ENCODE assay signal across 1 cellular context in the genomic region with DNA sequence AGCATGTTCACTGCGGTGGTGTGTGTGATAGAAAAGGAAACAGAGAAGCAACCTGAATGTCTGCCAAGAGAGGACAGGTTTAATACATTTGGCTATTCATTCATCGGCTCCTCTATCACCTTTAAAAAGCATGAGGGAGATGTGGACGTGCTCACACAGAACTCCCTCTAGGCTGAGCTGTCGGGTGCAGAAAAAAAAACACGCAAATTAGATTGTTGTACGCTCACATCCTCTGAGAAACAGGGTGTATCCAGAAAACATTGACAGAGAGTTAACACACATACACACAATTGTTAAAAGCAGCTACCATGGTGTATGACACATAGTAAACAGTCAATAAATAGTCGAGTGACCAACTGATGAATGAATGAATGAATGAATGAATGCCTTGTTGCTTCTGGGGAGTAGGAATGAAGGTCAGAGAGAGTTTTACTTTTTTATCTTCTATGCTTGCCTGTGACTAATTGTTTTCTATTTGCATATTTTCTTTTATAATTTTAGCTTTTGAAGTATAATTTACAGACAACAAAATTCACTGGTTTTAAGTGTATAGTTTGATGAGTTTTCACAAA.
TF ChIP-seq lines count a peak whose summit lies in the region.

No MANE protein-coding gene starts in this region.

TF ChIP-seq in SK-N-SH treated with all-trans-retinoic acid at 6 μM for 48 hours, 23 proteins besides CTCF, POLR2A, EP300 and RAD21 (continued from another document):
- TF ChIP-seq ZNF70 (CRISPR knock-in tag; IDR thresholded peaks at IDR 0.05): no peak
- no peak for TF ChIP-seq SNAI2 (CRISPR knock-in tag; IDR thresholded peaks at IDR 0.05)
- no peak for TF ChIP-seq GLIS3 (CRISPR knock-in tag; IDR thresholded peaks at IDR 0.05)
TF ChIP-seq in SK-N-SH treated with all-trans-retinoic acid at 6 μM for 48 hours: peak in this region for 0.
